13 cellular contexts compared by ENCODE assay signal in the genomic region with DNA sequence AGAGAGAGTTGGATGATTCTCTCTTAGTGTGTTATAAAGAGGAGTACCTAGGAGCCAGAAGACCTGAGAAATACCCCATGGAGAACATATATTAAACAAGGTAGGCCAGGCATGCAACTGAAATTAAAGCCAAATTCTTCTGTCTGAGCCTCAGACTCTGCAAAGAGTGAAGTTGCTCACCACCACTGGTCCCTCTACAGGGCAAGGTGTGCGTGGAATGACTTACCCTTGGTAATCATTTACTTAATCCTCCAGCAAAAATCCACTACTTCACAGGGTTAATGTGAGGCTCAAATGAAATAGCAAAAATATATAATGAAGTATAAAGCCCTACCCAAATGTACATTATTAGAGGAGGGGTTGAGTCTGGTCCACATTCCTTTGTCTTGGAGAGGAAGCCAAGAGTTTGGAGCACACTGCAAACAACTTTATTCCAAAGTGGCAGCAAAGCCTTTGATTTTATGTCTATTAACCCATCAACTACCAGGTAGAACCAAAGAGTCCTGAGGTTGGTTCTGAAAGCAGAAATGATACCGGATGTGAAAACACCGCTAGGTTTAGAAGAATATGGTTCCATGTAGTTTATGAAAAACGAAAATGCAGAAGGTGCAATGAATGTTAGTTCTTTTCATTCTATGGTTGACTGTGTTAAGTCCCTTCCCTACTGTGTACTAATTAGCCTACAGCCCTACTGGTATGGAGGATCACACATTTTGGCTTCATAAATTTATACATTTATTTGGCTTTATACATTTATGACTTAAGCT. TPM values are rescaled to one million over a fixed set of nuclear protein-coding genes. Genes with fewer than 3 reads are reported as not detected.
A peak's percentile ranks its signal among the peaks of the same experiment; 100 is the strongest.
DNase-seq lines count a peak whose midpoint lies in the region; ATAC-seq lines count a peak whose summit lies in the region.
"Had no signal": no experiment of that assay in that cellular context is flagged by ENCODE, and none has a peak within 500 bp of the region (broad histone marks: within the 10 kb centered on the region; RNA-seq: fewer than 3 reads in every experiment).

No MANE protein-coding gene starts in this region.

- H3K36me3 Mint-ChIP-seq in activated CD4-positive, alpha-beta memory T cell treated with anti-CD3 and anti-CD28 coated beads for 36 hours: peaks cover 46% of the 10 kb centered on the region
- peaks cover 61% of the 10 kb centered on the region for H3K36me3 Mint-ChIP-seq in activated CD4-positive, alpha-beta memory T cell treated with anti-CD3 and anti-CD28 coated beads, Interleukin-2, amount 10 ng/mL, durations not matched to agents 7 days and 5 days (ENCODE audit: low read depth)
- peaks cover 100% of the 10 kb centered on the region for H3K36me3 Mint-ChIP-seq in stimulated activated effector memory CD8-positive, alpha-beta T cell treated with anti-CD3 and anti-CD28 coated beads, Interleukin-12 subunit alpha, Interleukin-12 subunit beta, amount 100 ng/mL, for 72 hours

- no peak for DNase-seq in activated CD4-positive, alpha-beta memory T cell treated with anti-CD3 and anti-CD28 coated beads for 36 hours
- no peak for DNase-seq in activated CD4-positive, alpha-beta memory T cell treated with anti-CD3 and anti-CD28 coated beads, Interleukin-2, amount 10 ng/mL, durations not matched to agents 7 days and 5 days
- DNase-seq in stimulated activated effector memory CD8-positive, alpha-beta T cell treated with anti-CD3 and anti-CD28 coated beads, Interleukin-12 subunit alpha, Interleukin-12 subunit beta, amount 100 ng/mL, for 72 hours (ENCODE audit: low spot score in 2 of 2): no peak
- DNase-seq in middle frontal gyrus (ENCODE audit: extremely low spot score, low spot score) (no peak), amniotic stem cell (lab: John Stamatoyannopoulos, UW) (no peak), GOT3 (lab: John Stamatoyannopoulos, UW) (no peak)
- DNase-seq: activated gamma-delta T cell, foreskin melanocyte, NCI-H1092, thyroid gland had no signal

- peak overlapping the region; percentile 53 for H3K27ac Mint-ChIP-seq in activated CD4-positive, alpha-beta memory T cell treated with anti-CD3 and anti-CD28 coated beads for 36 hours
- no peak overlapping the region for H3K27ac Mint-ChIP-seq in activated CD4-positive, alpha-beta memory T cell treated with anti-CD3 and anti-CD28 coated beads, Interleukin-2, amount 10 ng/mL, durations not matched to agents 7 days and 5 days
- peak overlapping the region; percentile 85 for H3K27ac Mint-ChIP-seq in stimulated activated effector memory CD8-positive, alpha-beta T cell treated with anti-CD3 and anti-CD28 coated beads, Interleukin-12 subunit alpha, Interleukin-12 subunit beta, amount 100 ng/mL, for 72 hours

- POLR2A ChIA-PET in activated CD4-positive, alpha-beta memory T cell treated with anti-CD3 and anti-CD28 coated beads for 36 hours (lab: Charles Lee): no interaction called here
- POLR2A ChIA-PET in activated CD4-positive, alpha-beta memory T cell treated with anti-CD3 and anti-CD28 coated beads, Interleukin-2, amount 10 ng/mL, durations not matched to agents 7 days and 5 days (lab: Charles Lee): no interaction called here

- no peaks in the 10 kb centered on the region for H3K9me3 Mint-ChIP-seq in activated CD4-positive, alpha-beta memory T cell treated with anti-CD3 and anti-CD28 coated beads for 36 hours
- H3K9me3 Mint-ChIP-seq in activated CD4-positive, alpha-beta memory T cell treated with anti-CD3 and anti-CD28 coated beads, Interleukin-2, amount 10 ng/mL, durations not matched to agents 7 days and 5 days: no peaks in the 10 kb centered on the region
- H3K9me3 Mint-ChIP-seq in stimulated activated effector memory CD8-positive, alpha-beta T cell treated with anti-CD3 and anti-CD28 coated beads, Interleukin-12 subunit alpha, Interleukin-12 subunit beta, amount 100 ng/mL, for 72 hours: no peaks in the 10 kb centered on the region

- no peaks in the 10 kb centered on the region for H3K27me3 Mint-ChIP-seq in activated CD4-positive, alpha-beta memory T cell treated with anti-CD3 and anti-CD28 coated beads for 36 hours
- no peaks in the 10 kb centered on the region for H3K27me3 Mint-ChIP-seq in activated CD4-positive, alpha-beta memory T cell treated with anti-CD3 and anti-CD28 coated beads, Interleukin-2, amount 10 ng/mL, durations not matched to agents 7 days and 5 days

- no peak overlapping the region for H3K4me3 Mint-ChIP-seq in activated CD4-positive, alpha-beta memory T cell treated with anti-CD3 and anti-CD28 coated beads for 36 hours
- no peak overlapping the region for H3K4me3 Mint-ChIP-seq in activated CD4-positive, alpha-beta memory T cell treated with anti-CD3 and anti-CD28 coated beads, Interleukin-2, amount 10 ng/mL, durations not matched to agents 7 days and 5 days
- H3K4me3 Mint-ChIP-seq in stimulated activated effector memory CD8-positive, alpha-beta T cell treated with anti-CD3 and anti-CD28 coated beads, Interleukin-12 subunit alpha, Interleukin-12 subunit beta, amount 100 ng/mL, for 72 hours: no peak overlapping the region

- CTCF ChIA-PET in activated CD4-positive, alpha-beta memory T cell treated with anti-CD3 and anti-CD28 coated beads for 36 hours (lab: Charles Lee): no interaction called here
- CTCF ChIA-PET in activated CD4-positive, alpha-beta memory T cell treated with anti-CD3 and anti-CD28 coated beads, Interleukin-2, amount 10 ng/mL, durations not matched to agents 7 days and 5 days (lab: Charles Lee): interaction anchor here (0.5 kb wide), 1 partner anchor 28 kb away, joined by 3 read pairs; no protein-coding TSS in a partner anchor

- peaks cover 4% of the 10 kb centered on the region for H3K4me1 Mint-ChIP-seq in activated CD4-positive, alpha-beta memory T cell treated with anti-CD3 and anti-CD28 coated beads for 36 hours (ENCODE audit: low read depth)
- peaks cover 32% of the 10 kb centered on the region for H3K4me1 Mint-ChIP-seq in activated CD4-positive, alpha-beta memory T cell treated with anti-CD3 and anti-CD28 coated beads, Interleukin-2, amount 10 ng/mL, durations not matched to agents 7 days and 5 days
- H3K4me1 Mint-ChIP-seq in stimulated activated effector memory CD8-positive, alpha-beta T cell treated with anti-CD3 and anti-CD28 coated beads, Interleukin-12 subunit alpha, Interleukin-12 subunit beta, amount 100 ng/mL, for 72 hours: peaks cover 19% of the 10 kb centered on the region

- intact Hi-C loops in activated CD4-positive, alpha-beta memory T cell treated with anti-CD3 and anti-CD28 coated beads for 36 hours (cut with micrococcal nuclease): no loop called here

- peak; percentile 82 for ATAC-seq in GM21529 (IDR thresholded peaks at IDR 0.05; ENCODE audit: unreplicated experiment)
- ATAC-seq in HG03280 (IDR thresholded peaks at IDR 0.05; ENCODE audit: unreplicated experiment): peak; percentile 77
- ATAC-seq in stimulated activated effector memory CD8-positive, alpha-beta T cell treated with anti-CD3 and anti-CD28 coated beads, Interleukin-12 subunit alpha, Interleukin-12 subunit beta, amount 100 ng/mL, for 72 hours: no peak

RNA-seq across cellular contexts. Expression of gene SSR2, which starts 8.5 kb away (rescaled TPM):
- total RNA-seq in activated CD4-positive, alpha-beta memory T cell treated with anti-CD3 and anti-CD28 coated beads for 36 hours: 100 to 1,000 TPM; 171 to 175 TPM
- total RNA-seq in activated CD4-positive, alpha-beta memory T cell treated with anti-CD3 and anti-CD28 coated beads, Interleukin-2, amount 10 ng/mL, durations not matched to agents 7 days and 5 days: 100 to 1,000 TPM; 262 to 268 TPM

RNA-seq across cellular contexts. Expression of gene ARHGEF2, which starts 33.9 kb away (rescaled TPM):
- total RNA-seq in activated CD4-positive, alpha-beta memory T cell treated with anti-CD3 and anti-CD28 coated beads for 36 hours: 100 to 1,000 TPM; 165 to 174 TPM
- 100 to 1,000 TPM; 159 to 164 TPM for total RNA-seq in activated CD4-positive, alpha-beta memory T cell treated with anti-CD3 and anti-CD28 coated beads, Interleukin-2, amount 10 ng/mL, durations not matched to agents 7 days and 5 days

RNA-seq across cellular contexts. Expression of gene UBQLN4, which starts 41.4 kb away (rescaled TPM):
- 10 to 100 TPM; 32.7 to 32.9 TPM for total RNA-seq in activated CD4-positive, alpha-beta memory T cell treated with anti-CD3 and anti-CD28 coated beads for 36 hours
- 10 to 100 TPM; 27.0 to 31.2 TPM for total RNA-seq in activated CD4-positive, alpha-beta memory T cell treated with anti-CD3 and anti-CD28 coated beads, Interleukin-2, amount 10 ng/mL, durations not matched to agents 7 days and 5 days

RNA-seq across cellular contexts. Expression of gene LAMTOR2, which starts 42.3 kb away (rescaled TPM):
- total RNA-seq in activated CD4-positive, alpha-beta memory T cell treated with anti-CD3 and anti-CD28 coated beads for 36 hours: 10 to 100 TPM; 61.4 to 65.1 TPM
- total RNA-seq in activated CD4-positive, alpha-beta memory T cell treated with anti-CD3 and anti-CD28 coated beads, Interleukin-2, amount 10 ng/mL, durations not matched to agents 7 days and 5 days: 10 to 100 TPM; 63.1 to 66.2 TPM

RNA-seq across cellular contexts. Expression of gene RAB25, which starts 48.7 kb away (rescaled TPM):
- total RNA-seq in activated CD4-positive, alpha-beta memory T cell treated with anti-CD3 and anti-CD28 coated beads for 36 hours: under 1 TPM; 0.52 to 0.56 TPM
- under 1 TPM in 1 of 2 experiments, not detected in 1; 0.53 TPM for total RNA-seq in activated CD4-positive, alpha-beta memory T cell treated with anti-CD3 and anti-CD28 coated beads, Interleukin-2, amount 10 ng/mL, durations not matched to agents 7 days and 5 days
- total RNA-seq: Daoy had no signal
